8 cellular contexts compared by ENCODE assay signal in the genomic region with DNA sequence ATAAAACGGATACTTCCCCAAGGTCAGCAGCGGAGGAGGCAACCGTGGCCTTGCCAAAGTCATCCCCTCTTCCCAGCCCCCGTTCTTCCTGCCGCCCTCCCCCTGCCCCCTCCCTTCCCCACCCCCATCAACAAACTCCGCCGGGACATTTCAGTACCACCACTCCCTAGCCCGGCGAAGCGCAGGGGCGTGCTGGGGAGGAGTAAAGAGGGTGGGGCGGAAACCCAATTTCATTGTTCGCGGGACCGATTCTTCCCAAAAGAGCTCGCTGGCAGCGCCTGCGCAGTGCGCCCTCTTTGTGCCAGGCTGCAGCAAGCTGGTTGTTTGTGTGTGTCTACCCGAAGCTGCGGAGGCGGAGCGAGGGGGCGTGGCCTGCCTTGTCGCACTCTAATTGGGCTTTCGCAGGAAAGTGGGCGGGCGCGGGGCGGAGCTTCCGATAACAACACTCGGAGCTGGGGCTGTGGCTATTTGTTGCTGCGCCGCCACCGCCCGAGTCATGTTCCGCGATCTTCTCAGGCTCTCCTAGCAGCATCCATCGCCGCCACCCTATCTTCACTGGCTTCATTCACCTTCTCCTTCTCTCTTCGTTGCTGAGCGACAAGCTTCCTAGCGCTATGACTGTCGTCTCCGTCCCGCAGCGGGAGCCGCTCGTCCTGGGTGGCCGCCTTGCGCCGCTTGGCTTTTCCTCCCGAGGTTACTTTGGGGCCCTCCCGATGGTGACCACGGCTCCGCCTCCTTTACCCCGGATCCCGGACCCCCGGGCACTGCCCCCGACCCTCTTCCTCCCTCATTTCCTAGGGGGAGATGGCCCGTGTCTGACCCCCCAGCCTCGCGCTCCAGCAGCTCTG. TPM values are rescaled to one million over a fixed set of nuclear protein-coding genes. Genes with fewer than 3 reads are reported as not detected.
DNase-seq lines count a peak whose midpoint lies in the region; ATAC-seq and TF ChIP-seq lines count a peak whose summit lies in the region.

Gene PNRC1, plus strand, starts transcription at position 471 of the 848 bp plus-strand sequence. Its CDS starts 144 bp downstream, at position 615.

- peaks cover 0 to 17% (median 2%) of the 10 kb centered on the region in 4 donors for H3K4me1 ChIP-seq in liver (ENCODE audit: control insufficient read depth in 4 of 4, insufficient read depth in 4 of 4, low read length in 3 of 4)

- H3K36me3 Mint-ChIP-seq in CD14-positive monocyte: peaks cover 32 to 33% of the 10 kb centered on the region in 2 donors

- H3K4me1 Mint-ChIP-seq in CD14-positive monocyte: peaks cover 33% of the 10 kb centered on the region

- no peaks in the 10 kb centered on the region for H3K27me3 ChIP-seq in liver (ENCODE audit: control insufficient read depth in 4 of 4, insufficient read depth in 4 of 4, low read length in 3 of 4)

- peaks cover 0 to 2% (median 2%) of the 10 kb centered on the region in 3 donors for H3K27me3 Mint-ChIP-seq in CD14-positive monocyte (ENCODE audit: low read depth in 3 of 3)

- intact Hi-C loops in CD14-positive monocyte (cut with micrococcal nuclease): loop anchor here (5.0 to 10.0 kb wide), 4 partner anchors 43 to 274 kb away; partner anchors contain the start of gene UBE2J1 (in 2 of the 2)

- H3K4me3 Mint-ChIP-seq in CD14-positive monocyte: peak within 1 kb of the TSS; percentile 91 to 99

- H3K36me3 ChIP-seq in liver (ENCODE audit: control insufficient read depth in 4 of 4, insufficient read depth in 3 of 4, low read depth in 1 of 4, low read length in 3 of 4): peaks cover 0 to 20% (median 15%) of the 10 kb centered on the region in 4 donors

- WGBS in liver: under 1% methylated on average over 63 of the region's 63 CpGs

- H3K9me3 Mint-ChIP-seq in CD14-positive monocyte: peaks cover 0 to 4% (median 0%) of the 10 kb centered on the region in 7 donors

- peak within 1 kb of the TSS; percentile 74 to 96 (median 85) for H3K4me3 ChIP-seq in liver (ENCODE audit: low read depth in 1 of 3, low read length in 3 of 3)

- TF ChIP-seq RAD21 in liver (IDR thresholded peaks at IDR 0.05): peak; percentile 29 to 52

- H3K9ac ChIP-seq in liver (ENCODE audit: low read depth in 1 of 2, low read length in 2 of 2): peak within 1 kb of the TSS; percentile 98

- DNase-seq in CD14-positive monocyte (ENCODE audit: low spot score) (peak; percentile 100), NCI-H82 (lab: John Stamatoyannopoulos, UW) (peak; percentile 98), dermis microvascular lymphatic vessel endothelial cell (ENCODE audit: low read depth in 2 of 2) (peak; percentile 97 to 99)
- DNase-seq in activated CD4-positive, alpha-beta T cell treated with anti-CD3 and anti-CD28 coated beads, Interleukin-2, amount 50 U/mL, for 48 hours: peak; percentile 100
- DNase-seq in stimulated activated CD4-positive, alpha-beta T cell treated with anti-CD3 and anti-CD28 coated beads, Interleukin-4, amount 100 ng/mL, for 24 hours: peak; percentile 100

- TF ChIP-seq CTCF in CD14-positive monocyte (IDR thresholded peaks at IDR 0.05) (no peak), liver (IDR thresholded peaks at IDR 0.05; ENCODE audit: low read depth, low read length, missing input control) (peak; percentile 7)

- peak; percentile 70 for ATAC-seq in GM19397 (IDR thresholded peaks at IDR 0.05; ENCODE audit: unreplicated experiment)
- peak; percentile 79 for ATAC-seq in HG03571 (IDR thresholded peaks at IDR 0.05; ENCODE audit: unreplicated experiment)

- H3K27ac Mint-ChIP-seq in CD14-positive monocyte: peak within 1 kb of the TSS; percentile 96 to 99 (median 98)

- H3K9me3 ChIP-seq in liver (ENCODE audit: control insufficient read depth in 4 of 4, low read length in 3 of 4): no peaks in the 10 kb centered on the region

- peak within 1 kb of the TSS; percentile 99 to 100 for H3K27ac ChIP-seq in liver (ENCODE audit: low read depth in 1 of 2, low read length in 2 of 2)

TF ChIP-seq in liver, 16 proteins besides CTCF, POLR2A, EP300 and RAD21:
- TF ChIP-seq FOXA1 (IDR thresholded peaks at IDR 0.05): peak; percentile 64
- TF ChIP-seq EGR1 (IDR thresholded peaks at IDR 0.05; ENCODE audit: low read depth in 2 of 2): peak; percentile 91 to 93
- TF ChIP-seq, protein P1, sequence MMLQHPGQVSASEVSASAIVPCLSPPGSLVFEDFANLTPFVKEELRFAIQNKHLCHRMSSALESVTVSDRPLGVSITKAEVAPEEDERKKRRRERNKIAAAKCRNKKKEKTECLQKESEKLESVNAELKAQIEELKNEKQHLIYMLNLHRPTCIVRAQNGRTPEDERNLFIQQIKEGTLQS (IDR thresholded peaks at IDR 0.05): no peak
- no peak for TF ChIP-seq HNF4G (IDR thresholded peaks at IDR 0.05)
- TF ChIP-seq, protein P2, sequence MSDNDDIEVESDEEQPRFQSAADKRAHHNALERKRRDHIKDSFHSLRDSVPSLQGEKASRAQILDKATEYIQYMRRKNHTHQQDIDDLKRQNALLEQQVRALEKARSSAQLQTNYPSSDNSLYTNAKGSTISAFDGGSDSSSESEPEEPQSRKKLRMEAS (IDR thresholded peaks at IDR 0.05): peak; percentile 21
- peak in 1 of 2 donors; percentile 39 for TF ChIP-seq GABPA (IDR thresholded peaks at IDR 0.05 in 1 of 2, conservative IDR thresholded peaks at IDR 0.05 in 1 of 2)
- TF ChIP-seq FOXA2 (IDR thresholded peaks at IDR 0.05): no peak
- TF ChIP-seq, protein P3, sequence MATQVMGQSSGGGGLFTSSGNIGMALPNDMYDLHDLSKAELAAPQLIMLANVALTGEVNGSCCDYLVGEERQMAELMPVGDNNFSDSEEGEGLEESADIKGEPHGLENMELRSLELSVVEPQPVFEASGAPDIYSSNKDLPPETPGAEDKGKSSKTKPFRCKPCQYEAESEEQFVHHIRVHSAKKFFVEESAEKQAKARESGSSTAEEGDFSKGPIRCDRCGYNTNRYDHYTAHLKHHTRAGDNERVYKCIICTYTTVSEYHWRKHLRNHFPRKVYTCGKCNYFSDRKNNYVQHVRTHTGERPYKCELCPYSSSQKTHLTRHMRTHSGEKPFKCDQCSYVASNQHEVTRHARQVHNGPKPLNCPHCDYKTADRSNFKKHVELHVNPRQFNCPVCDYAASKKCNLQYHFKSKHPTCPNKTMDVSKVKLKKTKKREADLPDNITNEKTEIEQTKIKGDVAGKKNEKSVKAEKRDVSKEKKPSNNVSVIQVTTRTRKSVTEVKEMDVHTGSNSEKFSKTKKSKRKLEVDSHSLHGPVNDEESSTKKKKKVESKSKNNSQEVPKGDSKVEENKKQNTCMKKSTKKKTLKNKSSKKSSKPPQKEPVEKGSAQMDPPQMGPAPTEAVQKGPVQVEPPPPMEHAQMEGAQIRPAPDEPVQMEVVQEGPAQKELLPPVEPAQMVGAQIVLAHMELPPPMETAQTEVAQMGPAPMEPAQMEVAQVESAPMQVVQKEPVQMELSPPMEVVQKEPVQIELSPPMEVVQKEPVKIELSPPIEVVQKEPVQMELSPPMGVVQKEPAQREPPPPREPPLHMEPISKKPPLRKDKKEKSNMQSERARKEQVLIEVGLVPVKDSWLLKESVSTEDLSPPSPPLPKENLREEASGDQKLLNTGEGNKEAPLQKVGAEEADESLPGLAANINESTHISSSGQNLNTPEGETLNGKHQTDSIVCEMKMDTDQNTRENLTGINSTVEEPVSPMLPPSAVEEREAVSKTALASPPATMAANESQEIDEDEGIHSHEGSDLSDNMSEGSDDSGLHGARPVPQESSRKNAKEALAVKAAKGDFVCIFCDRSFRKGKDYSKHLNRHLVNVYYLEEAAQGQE (IDR thresholded peaks at IDR 0.05): peak; percentile 96
- peak in 1 of 2 donors; percentile 23 for TF ChIP-seq RXRA (IDR thresholded peaks at IDR 0.05)
- no peak for TF ChIP-seq HNF4A (conservative IDR thresholded peaks at IDR 0.05)
- TF ChIP-seq TAF1 (conservative IDR thresholded peaks at IDR 0.05): peak; percentile 100
- TF ChIP-seq YY1 (IDR thresholded peaks at IDR 0.05): peak; percentile 74
- TF ChIP-seq JUND (IDR thresholded peaks at IDR 0.05): peak in 1 of 2 donors; percentile 7
- peak; percentile 57 for TF ChIP-seq ZBTB33 (IDR thresholded peaks at IDR 0.05)
- peak; percentile 87 for TF ChIP-seq SP1 (IDR thresholded peaks at IDR 0.05)
TF ChIP-seq in liver: peak in this region for 11.

RNA-seq across cellular contexts. Expression of gene PNRC1, which starts in this region (rescaled TPM):
- 100 to 1,000 TPM; 348 to 398 TPM for polyA plus RNA-seq in CD14-positive monocyte
- total RNA-seq in dermis microvascular lymphatic vessel endothelial cell: 32.3 and 46.7 TPM in 2 replicates
- 10 to 100 TPM; 40.9 to 71.4 TPM for total RNA-seq in liver
- 10 to 100 TPM; 27.4 to 66.4 TPM for polyA plus RNA-seq in liver

Comparison
In these comparisons a context has a peak if more than half of its experiments do, and no peak if none do; other contexts are left out.
1. Peak in every context shown above with its lines: DNase-seq, ATAC-seq, H3K4me3 ChIP-seq and H3K27ac ChIP-seq.
2. RNA of gene PNRC1 (polyA plus RNA-seq): 348 to 398 TPM in CD14-positive monocyte; 27.4 to 66.4 TPM in liver; every median in the first group is over 4 times any median in the second.